In genomic region chr1:151729157-151729965, GRCh38 we compare ENCODE assay signal across 30 cellular contexts. TPM values are rescaled to one million over a fixed set of nuclear protein-coding genes. Genes with fewer than 3 reads are reported as not detected.
DNase-seq lines count a peak whose midpoint lies in the region; ATAC-seq, FAIRE-seq and TF ChIP-seq lines count a peak whose summit lies in the region.
"Had no signal": no experiment of that assay in that cellular context is flagged by ENCODE, and none has a peak within 500 bp of the region (broad histone marks: within the 10 kb centered on the region; RNA-seq: fewer than 3 reads in every experiment).

No MANE protein-coding gene starts in this region.

- BruUV-seq in HepG2 (replicated peaks; lab: Mats Ljungman, UMichigan), result no TSS peak

- H4K20me1 ChIP-seq in HepG2 (ENCODE audit: insufficient read depth, low read length), result no peaks in the 10 kb centered on the region

- H3K27ac ChIP-seq in colonic mucosa (peak overlapping the region; percentile 56), HepG2 (ENCODE audit: extremely low read length, insufficient read depth, low read length) (no peak overlapping the region), pancreas (peak overlapping the region; percentile 39 to 83 (median 78))
- H3K27ac ChIP-seq: A549, breast epithelium, upper lobe of left lung had no signal

- no peaks in the 10 kb centered on the region for H3K36me3 ChIP-seq in colonic mucosa
- H3K36me3 ChIP-seq in HepG2 (replicated peaks in 1 of 2; ENCODE audit: control insufficient read depth in 1 of 2, insufficient read depth in 2 of 2, low read length in 2 of 2), result no peaks in the 10 kb centered on the region
- H3K36me3 ChIP-seq in pancreas, result no peaks in the 10 kb centered on the region
- H3K36me3 ChIP-seq: adrenal gland, breast epithelium, upper lobe of left lung had no signal

- TF ChIP-seq CTCF in GM10266 (IDR thresholded peaks at IDR 0.05; ENCODE audit: control insufficient read depth, insufficient read depth, low read depth, missing control alignments) (no peak), colonic mucosa (IDR thresholded peaks at IDR 0.05) (no peak), HepG2 (CRISPR knock-in tag; IDR thresholded peaks at IDR 0.05) (no peak), pancreas (IDR thresholded peaks at IDR 0.05) (no peak), glutamatergic neuron (IDR thresholded peaks at IDR 0.05; ENCODE audit: partially characterized antibody, unreplicated experiment) (no peak)

- no peaks in the 10 kb centered on the region for H3K79me2 ChIP-seq in HepG2 (ENCODE audit: insufficient read depth, low read length)

- H3K4me3 ChIP-seq in colonic mucosa (no peak overlapping the region), HepG2 (replicated peaks in 1 of 3; ENCODE audit: insufficient read depth in 1 of 3, low read depth in 2 of 3, low read length in 3 of 3) (peak overlapping the region; percentile 32 to 55 (median 42); a peak in 5 of 6 replicates), pancreas (no peak overlapping the region)
- H3K4me3 ChIP-seq: A549, adrenal gland, breast epithelium, upper lobe of left lung had no signal

- no peak; a peak in 1 of 4 replicates for TF ChIP-seq EP300 in HepG2 (IDR thresholded peaks at IDR 0.05; ENCODE audit: low read depth in 2 of 2, low read length in 2 of 2)
- TF ChIP-seq EP300 in HepG2 (CRISPR knock-in tag; IDR thresholded peaks at IDR 0.05; ENCODE audit: borderline replicate concordance), result no peak

- H3K4me1 ChIP-seq in colonic mucosa, result no peaks in the 10 kb centered on the region
- H3K4me1 ChIP-seq in HepG2 (ENCODE audit: insufficient read depth, low read length), result peaks cover 37% of the 10 kb centered on the region
- peaks cover 10 to 21% (median 11%) of the 10 kb centered on the region in 3 donors for H3K4me1 ChIP-seq in pancreas
- H3K4me1 ChIP-seq: A549, adrenal gland, breast epithelium, upper lobe of left lung had no signal

- in situ Hi-C loops in HepG2 (cut with HindIII; ENCODE audit: extremely low pct_ligation_motif_present, low pct_unique_long_range_greater_than_20kb), result loop anchor here (25.0 kb wide), 1 partner anchor 192 kb away; the partner anchor contains the start of gene TUFT1

- H3K4me1 Mint-ChIP-seq in glutamatergic neuron (ENCODE audit: low read depth, unreplicated experiment), result peaks cover 14% of the 10 kb centered on the region
- H3K4me1 Mint-ChIP-seq: CD8-positive, alpha-beta memory T cell had no signal

- DNase-seq in GM10266 (ENCODE audit: extremely low spot score) (peak; percentile 3), colonic mucosa (peak; percentile 21), HepG2 (ENCODE audit: low spot score) (peak; percentile 44), pancreas (peak in 1 of 6 donors; percentile 13), NCI-H82 (lab: John Stamatoyannopoulos, UW) (no peak), glutamatergic neuron (no peak)
- DNase-seq in activated CD4-positive, CD25-positive, alpha-beta regulatory T cell (lab: John Stamatoyannopoulos, UW), result no peak
- DNase-seq: activated CD4-positive, alpha-beta T cell treated with anti-CD3 and anti-CD28 coated beads for 4 hours; activated naive CD4-positive, alpha-beta T cell treated with Interleukin-2 at 50 U/mL for 16 hours; activated T-cell treated with anti-CD3 and anti-CD28 coated beads, Interleukin-2, amount 50 U/mL, for 48 hours; CD8-positive, alpha-beta memory T cell; DMS153; endodermal cell; GF-D8; H7; kidney glomerular epithelial cell; NCI-H1092; NCI-H1930; NCI-H526; nephron progenitor cell; RPMI8226; upper lobe of left lung had no signal

- no peaks in the 10 kb centered on the region for H3K9me3 ChIP-seq in colonic mucosa
- no peaks in the 10 kb centered on the region for H3K9me3 ChIP-seq in HepG2 (ENCODE audit: low read length)
- H3K9me3 ChIP-seq in pancreas, result no peaks in the 10 kb centered on the region
- H3K9me3 ChIP-seq: A549, adrenal gland, breast epithelium, upper lobe of left lung had no signal

- POLR2A ChIA-PET in HepG2 (lab: Yijun Ruan, JAX), result interaction anchor here (0.7 kb wide), 1 partner anchor 117 kb away, joined by 3 read pairs; the partner anchor contains the start of gene SNX27

- no peak for TF ChIP-seq RAD21 in HepG2 (CRISPR knock-in tag; IDR thresholded peaks at IDR 0.05)

- no peak overlapping the region for H2AFZ ChIP-seq in HepG2 (ENCODE audit: low read length)

- TF ChIP-seq POLR2A in HepG2 (IDR thresholded peaks at IDR 0.05; ENCODE audit: insufficient read depth in 1 of 2, low read depth in 2 of 2, low read length in 2 of 2), result no peak

- CTCF ChIA-PET in HepG2 (lab: Yijun Ruan, JAX; ENCODE audit: low intra/inter-chr PET ratio, low total read pairs), result no interaction called here

- H3K36me3 Mint-ChIP-seq in glutamatergic neuron (ENCODE audit: unreplicated experiment), result peaks cover 4% of the 10 kb centered on the region
- H3K36me3 Mint-ChIP-seq: CD8-positive, alpha-beta memory T cell had no signal

- no peaks in the 10 kb centered on the region for H3K9me3 Mint-ChIP-seq in glutamatergic neuron (ENCODE audit: unreplicated experiment)
- H3K9me3 Mint-ChIP-seq: endodermal cell, nephron progenitor cell had no signal

- WGBS in HepG2 (ENCODE audit: low lambda C conversion rate), result 0% methylated on average over 10 of the region's 10 CpGs
- WGBS in pancreas, 2 donors, result 29 to 33% methylated on average over 10 of the region's 10 CpGs

- peak; percentile 47 for FAIRE-seq in HepG2 (lab: Jason Lieb, UNC)
- FAIRE-seq in pancreas (lab: Jason Lieb, UNC), result no peak
- FAIRE-seq: A549, colon had no signal

- H3K27me3 ChIP-seq in colonic mucosa (no peaks in the 10 kb centered on the region), HepG2 (ENCODE audit: control insufficient read depth in 1 of 2, insufficient read depth in 2 of 2, low read length in 2 of 2) (peaks cover 0 to 17% of the 10 kb centered on the region in 2 experiments; a peak in 3 of 5 replicates), pancreas (no peaks in the 10 kb centered on the region)
- H3K27me3 ChIP-seq: breast epithelium, upper lobe of left lung had no signal

- H3K9ac ChIP-seq in colonic mucosa (ENCODE audit: low read depth in 2 of 2, low read length in 2 of 2) (peak overlapping the region in 1 of 2 donors; percentile 53), HepG2 (ENCODE audit: insufficient read depth, low read depth, low read length) (peak overlapping the region; percentile 42; the same call in 1 of the 2 replicates)

- no peak overlapping the region for H3K4me3 Mint-ChIP-seq in glutamatergic neuron (ENCODE audit: unreplicated experiment)
- H3K4me3 Mint-ChIP-seq: CD8-positive, alpha-beta memory T cell; endodermal cell had no signal

- peak; percentile 82 for ATAC-seq in HepG2
- peak; percentile 83 to 92 (median 88) for ATAC-seq in pancreas
- no peak for ATAC-seq in GM19023 (IDR thresholded peaks at IDR 0.05; ENCODE audit: unreplicated experiment)

- peak overlapping the region; percentile 80 for H3K4me2 ChIP-seq in HepG2 (ENCODE audit: low read depth, low read length)
- H3K4me2 ChIP-seq: A549 had no signal

- intact Hi-C loops in colonic mucosa (cut with DNase I) (no loop called here), HepG2 (cut with micrococcal nuclease; ENCODE audit: unreplicated experiment) (no loop called here), pancreas (cut with DNase I) (no loop called here)

- H3K27ac Mint-ChIP-seq in glutamatergic neuron (ENCODE audit: unreplicated experiment), result no peak overlapping the region
- H3K27ac Mint-ChIP-seq: CD8-positive, alpha-beta memory T cell; endodermal cell; nephron progenitor cell had no signal

- peaks cover 10% of the 10 kb centered on the region for H3K27me3 Mint-ChIP-seq in glutamatergic neuron (ENCODE audit: unreplicated experiment)

RNA-seq across cellular contexts. Expression of gene RIIAD1, which starts 8.0 kb away (rescaled TPM):
- under 1 TPM in 1 of 2 donors, not detected in 1; 0.91 TPM for total RNA-seq in colonic mucosa
- not detected in 2 replicates for total RNA-seq in HepG2 (2016; rRNA removed; fragmentation: Illumina TruSeq; extraction: Trizol)
- total RNA-seq in HepG2 (2016; cell fraction: cytosol; rRNA removed; fragmentation: Illumina TruSeq; extraction: Trizol; ENCODE audit: low read depth), result not detected in 2 replicates
- not detected in 2 replicates for total RNA-seq in HepG2 (2016; cell fraction: insoluble cytoplasmic fraction; rRNA removed; fragmentation: Illumina TruSeq; extraction: Trizol)
- total RNA-seq in HepG2 (2016; cell fraction: membrane; rRNA removed; fragmentation: Illumina TruSeq; extraction: Trizol), result not detected in 2 replicates
- total RNA-seq in HepG2 (2016; cell fraction: nucleus; rRNA removed; fragmentation: Illumina TruSeq; extraction: Trizol), result not detected in 2 replicates
- polyA plus RNA-seq in HepG2 (2011; rRNA removed), result not detected in 2 replicates
- not detected in 2 replicates for polyA plus RNA-seq in HepG2 (2011; cell fraction: cytosol; rRNA removed)
- polyA plus RNA-seq in HepG2 (2011; cell fraction: nucleus; rRNA removed), result not detected in 2 replicates
- not detected in 2 replicates for polyA plus RNA-seq in HepG2 (2012)
- polyA plus RNA-seq in HepG2 (2016; cell fraction: cytosol; fragmentation: Illumina TruSeq; extraction: Trizol; ENCODE audit: low read depth), result not detected in 2 replicates
- polyA plus RNA-seq in HepG2 (2016; cell fraction: insoluble cytoplasmic fraction; fragmentation: Illumina TruSeq; extraction: Trizol; ENCODE audit: low read depth), result not detected in 2 replicates
- not detected in 2 replicates for polyA plus RNA-seq in HepG2 (2016; cell fraction: membrane; fragmentation: Illumina TruSeq; extraction: Trizol; ENCODE audit: low read depth)
- polyA plus RNA-seq in HepG2 (2016; cell fraction: nucleus; fragmentation: Illumina TruSeq; extraction: Trizol; ENCODE audit: insufficient read depth, low read depth), result not detected in 2 replicates
- not detected in 2 replicates for polyA minus RNA-seq in HepG2 (2011; rRNA and poly(A)+ RNA removed; ENCODE audit: low replicate concordance)
- polyA minus RNA-seq in HepG2 (2011; cell fraction: cytosol; rRNA and poly(A)+ RNA removed), result not detected in 2 replicates
- not detected in 2 replicates for polyA minus RNA-seq in HepG2 (2011; cell fraction: nucleus; rRNA and poly(A)+ RNA removed)
- under 1 TPM in 4 of 6 donors, not detected in 2; 0.56 to 0.69 (median 0.63) TPM for total RNA-seq in pancreas
- polyA plus RNA-seq in pancreas, result 1 to 10 TPM; 3.7 to 7.5 TPM
- total RNA-seq in glutamatergic neuron (ENCODE audit: unreplicated experiment), result 3.8 TPM
- total RNA-seq: breast epithelium; CD8-positive, alpha-beta memory T cell; endodermal cell; H7; LHCN-M2; SK-MEL-5; T-helper 1 cell treated with Interleukin-12 subunit alpha and Interleukin-12 subunit beta and Interleukin-4 antibody, amounts not matched to agents 30 ng/mL and 1 ng/mL, for 36 hours had no signal
- polyA plus RNA-seq: A549; CD8-positive, alpha-beta memory T cell had no signal

RNA-seq across cellular contexts. Expression of gene CELF3, which starts 12.8 kb away (rescaled TPM):
- total RNA-seq in colonic mucosa (1 to 10 TPM; 2.7 to 2.8 TPM), HepG2 (2016; rRNA removed; fragmentation: Illumina TruSeq; extraction: Trizol) (not detected in 2 replicates), pancreas (1 to 10 TPM; 1.1 to 8.6 (median 3.6) TPM), glutamatergic neuron (ENCODE audit: unreplicated experiment) (274 TPM)
- not detected in 2 replicates for total RNA-seq in HepG2 (2016; cell fraction: cytosol; rRNA removed; fragmentation: Illumina TruSeq; extraction: Trizol; ENCODE audit: low read depth)
- not detected in 2 replicates for total RNA-seq in HepG2 (2016; cell fraction: insoluble cytoplasmic fraction; rRNA removed; fragmentation: Illumina TruSeq; extraction: Trizol)
- total RNA-seq in HepG2 (2016; cell fraction: membrane; rRNA removed; fragmentation: Illumina TruSeq; extraction: Trizol), result 0.10 TPM in 1 of 2 replicates, not detected in the other
- total RNA-seq in HepG2 (2016; cell fraction: nucleus; rRNA removed; fragmentation: Illumina TruSeq; extraction: Trizol), result not detected in 2 replicates
- polyA plus RNA-seq in HepG2 (2011; rRNA removed) (not detected in 2 replicates), pancreas (10 to 100 TPM; 39.2 to 76.3 TPM)
- 0.03 TPM in 1 of 2 replicates, not detected in the other for polyA plus RNA-seq in HepG2 (2011; cell fraction: cytosol; rRNA removed)
- 0.05 and 0.09 TPM in 2 replicates for polyA plus RNA-seq in HepG2 (2011; cell fraction: nucleus; rRNA removed)
- 0.11 TPM in 1 of 2 replicates, not detected in the other for polyA plus RNA-seq in HepG2 (2012)
- polyA plus RNA-seq in HepG2 (2016; cell fraction: cytosol; fragmentation: Illumina TruSeq; extraction: Trizol; ENCODE audit: low read depth), result not detected in 2 replicates
- polyA plus RNA-seq in HepG2 (2016; cell fraction: insoluble cytoplasmic fraction; fragmentation: Illumina TruSeq; extraction: Trizol; ENCODE audit: low read depth), result 0.25 TPM in 1 of 2 replicates, not detected in the other
- not detected in 2 replicates for polyA plus RNA-seq in HepG2 (2016; cell fraction: membrane; fragmentation: Illumina TruSeq; extraction: Trizol; ENCODE audit: low read depth)
- polyA plus RNA-seq in HepG2 (2016; cell fraction: nucleus; fragmentation: Illumina TruSeq; extraction: Trizol; ENCODE audit: insufficient read depth, low read depth), result not detected in 2 replicates
- not detected in 2 replicates for polyA minus RNA-seq in HepG2 (2011; rRNA and poly(A)+ RNA removed; ENCODE audit: low replicate concordance)
- not detected in 2 replicates for polyA minus RNA-seq in HepG2 (2011; cell fraction: cytosol; rRNA and poly(A)+ RNA removed)
- not detected in 2 replicates for polyA minus RNA-seq in HepG2 (2011; cell fraction: nucleus; rRNA and poly(A)+ RNA removed)
- total RNA-seq: breast epithelium; CD8-positive, alpha-beta memory T cell; LHCN-M2; SK-MEL-5; T-helper 1 cell treated with Interleukin-12 subunit alpha and Interleukin-12 subunit beta and Interleukin-4 antibody, amounts not matched to agents 30 ng/mL and 1 ng/mL, for 36 hours had no signal
- polyA plus RNA-seq: A549; CD8-positive, alpha-beta memory T cell had no signal

RNA-seq across cellular contexts. Expression of gene MRPL9, which starts 33.9 kb away (rescaled TPM):
- total RNA-seq in colonic mucosa (100 to 1,000 TPM in 1 of 2 donors, 10 to 100 TPM in 1; 49.4 to 104 TPM), HepG2 (2016; rRNA removed; fragmentation: Illumina TruSeq; extraction: Trizol) (107 and 119 TPM in 2 replicates), pancreas (10 to 100 TPM; 21.8 to 27.9 (median 24.6) TPM), glutamatergic neuron (ENCODE audit: unreplicated experiment) (75.0 TPM)
- total RNA-seq in HepG2 (2016; cell fraction: cytosol; rRNA removed; fragmentation: Illumina TruSeq; extraction: Trizol; ENCODE audit: low read depth), result 60.2 TPM in 2 replicates
- 102 and 120 TPM in 2 replicates for total RNA-seq in HepG2 (2016; cell fraction: insoluble cytoplasmic fraction; rRNA removed; fragmentation: Illumina TruSeq; extraction: Trizol)
- total RNA-seq in HepG2 (2016; cell fraction: membrane; rRNA removed; fragmentation: Illumina TruSeq; extraction: Trizol), result 64.6 and 69.8 TPM in 2 replicates
- total RNA-seq in HepG2 (2016; cell fraction: nucleus; rRNA removed; fragmentation: Illumina TruSeq; extraction: Trizol), result 48.1 and 63.1 TPM in 2 replicates
- polyA plus RNA-seq in HepG2 (2011; rRNA removed) (64.3 and 72.1 TPM in 2 replicates), pancreas (10 to 100 TPM; 47.0 to 61.9 TPM)
- 52.6 and 61.1 TPM in 2 replicates for polyA plus RNA-seq in HepG2 (2011; cell fraction: cytosol; rRNA removed)
- polyA plus RNA-seq in HepG2 (2011; cell fraction: nucleus; rRNA removed), result 70.6 and 76.7 TPM in 2 replicates
- 66.7 and 75.5 TPM in 2 replicates for polyA plus RNA-seq in HepG2 (2012)
- polyA plus RNA-seq in HepG2 (2016; cell fraction: cytosol; fragmentation: Illumina TruSeq; extraction: Trizol; ENCODE audit: low read depth), result 43.8 and 46.0 TPM in 2 replicates
- polyA plus RNA-seq in HepG2 (2016; cell fraction: insoluble cytoplasmic fraction; fragmentation: Illumina TruSeq; extraction: Trizol; ENCODE audit: low read depth), result 120 and 126 TPM in 2 replicates
- polyA plus RNA-seq in HepG2 (2016; cell fraction: membrane; fragmentation: Illumina TruSeq; extraction: Trizol; ENCODE audit: low read depth), result 60.2 and 71.9 TPM in 2 replicates
- 76.3 and 94.3 TPM in 2 replicates for polyA plus RNA-seq in HepG2 (2016; cell fraction: nucleus; fragmentation: Illumina TruSeq; extraction: Trizol; ENCODE audit: insufficient read depth, low read depth)
- 27.1 and 132 TPM in 2 replicates for polyA minus RNA-seq in HepG2 (2011; rRNA and poly(A)+ RNA removed; ENCODE audit: low replicate concordance)
- 36.5 and 37.1 TPM in 2 replicates for polyA minus RNA-seq in HepG2 (2011; cell fraction: cytosol; rRNA and poly(A)+ RNA removed)
- polyA minus RNA-seq in HepG2 (2011; cell fraction: nucleus; rRNA and poly(A)+ RNA removed), result 35.1 and 42.1 TPM in 2 replicates

Comparison
In these comparisons a context has a peak if more than half of its experiments do, and no peak if none do; other contexts are left out.
1. DNase-seq: peak in GM10266 (single experiment), colonic mucosa (single experiment) and HepG2 (single experiment); none in NCI-H82 (single experiment), activated CD4-positive, CD25-positive, alpha-beta regulatory T cell (0 of 4) and glutamatergic neuron (single experiment).
2. H3K4me3 ChIP-seq: peak in HepG2 (3 of 3); none in colonic mucosa (single experiment) and pancreas (0 of 4).
3. RNA of gene CELF3, which starts 12.8 kb away (total RNA-seq): 274 TPM in glutamatergic neuron (single experiment); 1.1 to 8.6 TPM in pancreas, 2.7 to 2.8 TPM in colonic mucosa and 0.10 TPM in HepG2; every median in the first group is over 10 times any median in the second.